8 cellular contexts compared by ENCODE assay signal in genomic region chr14:54567634-54568561, GRCh38. TPM values are rescaled to one million over a fixed set of nuclear protein-coding genes. Genes with fewer than 3 reads are reported as not detected.
A peak's percentile ranks its signal among the peaks of the same experiment; 100 is the strongest.
DNase-seq lines count a peak whose midpoint lies in the region; ATAC-seq and TF ChIP-seq lines count a peak whose summit lies in the region.

No MANE protein-coding gene starts in this region.

- TF ChIP-seq CTCF in neutrophil (IDR thresholded peaks at IDR 0.05), result no peak

- H3K27me3 Mint-ChIP-seq in activated naive CD4-positive, alpha-beta T cell treated with anti-CD3 and anti-CD28 coated beads, Interleukin-2, amount 50 U/mL, for 24 hours, result peaks cover 6% of the 10 kb centered on the region

- H3K4me3 Mint-ChIP-seq in activated naive CD4-positive, alpha-beta T cell treated with anti-CD3 and anti-CD28 coated beads, Interleukin-2, amount 50 U/mL, for 24 hours, result peak overlapping the region; percentile 96

- peaks cover 6% of the 10 kb centered on the region for H3K9me3 ChIP-seq in neutrophil
- no peaks in the 10 kb centered on the region for H3K9me3 ChIP-seq in aorta (ENCODE audit: control insufficient read depth, low read length)

- H3K4me1 ChIP-seq in neutrophil (ENCODE audit: control insufficient read depth in 1 of 2, insufficient read depth in 1 of 2, low read depth in 1 of 2, low read length in 1 of 2) (peaks cover 32 to 43% of the 10 kb centered on the region in 2 experiments), aorta (ENCODE audit: control insufficient read depth in 1 of 2, insufficient read depth in 2 of 2, low read length in 2 of 2) (no peaks in the 10 kb centered on the region)

- H3K4me3 ChIP-seq in neutrophil (ENCODE audit: low read depth in 1 of 2, low read length in 1 of 2) (peak overlapping the region; percentile 53 to 71), aorta (ENCODE audit: low read length in 2 of 2) (peak overlapping the region; percentile 94 to 98)

- 0% methylated on average over 65 to 70 of the region's 70 CpGs for WGBS in aorta, 2 donors

- intact Hi-C loops in Right ventricle myocardium inferior (cut with DNase I), result loop anchor here (2.0 to 10.0 kb wide), 3 partner anchors 39 to 327 kb away; no protein-coding TSS in a partner anchor
- intact Hi-C loops in aorta (cut with DNase I), result loop anchor here (2.0 to 10.0 kb wide), 3 partner anchors 119 to 327 kb away; no protein-coding TSS in a partner anchor

- H3K36me3 Mint-ChIP-seq in activated naive CD4-positive, alpha-beta T cell treated with anti-CD3 and anti-CD28 coated beads, Interleukin-2, amount 50 U/mL, for 24 hours, result peaks cover 7% of the 10 kb centered on the region

- H3K27ac ChIP-seq in neutrophil (no peak overlapping the region), aorta (ENCODE audit: low read depth in 1 of 2, low read length in 2 of 2) (peak overlapping the region; percentile 95 to 99)

- peaks cover 23% of the 10 kb centered on the region for H3K4me1 Mint-ChIP-seq in activated naive CD4-positive, alpha-beta T cell treated with anti-CD3 and anti-CD28 coated beads, Interleukin-2, amount 50 U/mL, for 24 hours

- peaks cover 93% of the 10 kb centered on the region for H3K27me3 ChIP-seq in neutrophil
- no peaks in the 10 kb centered on the region for H3K27me3 ChIP-seq in aorta (ENCODE audit: control insufficient read depth in 1 of 2, insufficient read depth in 2 of 2, low read length in 1 of 2)

- peak overlapping the region; percentile 91 for H3K27ac Mint-ChIP-seq in activated naive CD4-positive, alpha-beta T cell treated with anti-CD3 and anti-CD28 coated beads, Interleukin-2, amount 50 U/mL, for 24 hours

- DNase-seq in AG08396 (ENCODE audit: low spot score) (peak; percentile 35), RPMI8226 (peak; percentile 4), Right ventricle myocardium inferior (ENCODE audit: missing footprints) (peak; percentile 74), aorta (peak; percentile 83 to 85)
- no peak for DNase-seq in NK-92 treated with Interleukin-12 subunit alpha and Interleukin-12 subunit beta, amount 100 ng/mL, for 24 hours (lab: John Stamatoyannopoulos, UW)

- no peaks in the 10 kb centered on the region for H3K36me3 ChIP-seq in neutrophil
- no peaks in the 10 kb centered on the region for H3K36me3 ChIP-seq in aorta (ENCODE audit: control insufficient read depth in 1 of 2, insufficient read depth in 2 of 2, low read length in 1 of 2)

- peaks cover 6% of the 10 kb centered on the region for H3K9me3 Mint-ChIP-seq in activated naive CD4-positive, alpha-beta T cell treated with anti-CD3 and anti-CD28 coated beads, Interleukin-2, amount 50 U/mL, for 24 hours

- peak; percentile 20 for ATAC-seq in GM19324 (IDR thresholded peaks at IDR 0.05; ENCODE audit: low FRiP score, unreplicated experiment)
- ATAC-seq in Right ventricle myocardium inferior, result peak; percentile 5
- ATAC-seq in aorta (ENCODE audit: low FRiP score), result peak; percentile 23

RNA-seq across cellular contexts. Expression of gene SAMD4A, which starts 1.0 kb away (rescaled TPM):
- total RNA-seq in Right ventricle myocardium inferior (128 TPM), aorta (100 to 1,000 TPM; 131 to 386 TPM)
- 10 to 100 TPM; 18.8 to 74.1 TPM for polyA plus RNA-seq in aorta

RNA-seq across cellular contexts. Expression of gene CGRRF1, which starts 58.2 kb away (rescaled TPM):
- 16.2 TPM for total RNA-seq in Right ventricle myocardium inferior
- total RNA-seq in aorta, result 10 to 100 TPM; 18.7 to 25.4 TPM
- polyA plus RNA-seq in aorta, result 10 to 100 TPM; 19.9 to 21.3 TPM
